Comparison of ENCODE assay signal across 19 cellular contexts in the genomic region with DNA sequence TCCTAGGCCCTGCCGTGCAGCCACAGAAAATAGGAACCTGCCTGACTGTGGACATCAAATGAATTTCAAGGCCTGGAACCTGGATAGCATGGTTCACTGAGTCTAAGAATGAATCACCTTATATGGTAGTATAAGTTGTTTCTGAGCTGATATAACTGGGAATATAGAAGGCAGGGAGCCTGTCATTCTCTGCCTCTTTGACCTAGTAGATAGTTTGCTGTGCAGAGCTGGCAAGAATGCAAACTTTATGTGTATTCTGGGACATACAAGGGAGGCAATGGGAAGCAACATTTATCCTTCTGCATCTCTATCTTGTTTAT. TPM values are rescaled to one million over a fixed set of nuclear protein-coding genes. Genes with fewer than 3 reads are reported as not detected.
DNase-seq lines count a peak whose midpoint lies in the region; ATAC-seq, FAIRE-seq and TF ChIP-seq lines count a peak whose summit lies in the region.
"Had no signal": no experiment of that assay in that cellular context is flagged by ENCODE, and none has a peak within 500 bp of the region (broad histone marks: within the 10 kb centered on the region; RNA-seq: fewer than 3 reads in every experiment).

No MANE protein-coding gene starts in this region.

- WGBS in hepatocyte (ENCODE audit: low lambda C conversion rate, missing lambda C conversion rate), result 37% methylated on average over 1 of the region's 1 CpG
- 69 to 87% methylated on average over 1 of the region's 1 CpG for WGBS in sigmoid colon, 2 donors

- DNase-seq in KBM-7 (peak; percentile 38), astrocyte of the cerebellum (ENCODE audit: low read depth) (peak; percentile 70), hepatocyte (ENCODE audit: low spot score) (no peak), sigmoid colon (no peak), occipital lobe (lab: John Stamatoyannopoulos, UW) (no peak), urothelium cell line (ENCODE audit: low spot score) (no peak), cardiac septum (ENCODE audit: low spot score) (no peak)
- DNase-seq: activated naive CD8-positive, alpha-beta T cell treated with anti-CD3 and anti-CD28 coated beads, Interleukin-2, amount 10 ng/mL, durations not matched to agents 7 days and 5 days; Calu3; central memory CD4-positive, alpha-beta T cell; naive B cell; NCI-H1092 treated with DMSO at 0.1 percent for 48 hours; NCI-H524 treated with DMSO at 0.1 percent for 48 hours; SHP77 had no signal

- H4K20me1 ChIP-seq in hepatocyte (ENCODE audit: insufficient read depth, poor library complexity, severe bottlenecking), result no peaks in the 10 kb centered on the region

- no peak overlapping the region for H2AFZ ChIP-seq in hepatocyte
- H2AFZ ChIP-seq: GM23338 had no signal

- no peak for TF ChIP-seq POLR2A in sigmoid colon (IDR thresholded peaks at IDR 0.05)

- H3K9me3 ChIP-seq in hepatocyte (ENCODE audit: low read depth), result no peaks in the 10 kb centered on the region
- H3K9me3 ChIP-seq in sigmoid colon, result no peaks in the 10 kb centered on the region
- H3K9me3 ChIP-seq: esophagus muscularis mucosa had no signal

- in situ Hi-C loops in KBM-7 (cut with MboI; ENCODE audit: low pct_unique_long_range_greater_than_20kb, low sequenced_read_pairs), result no loop called here
- in situ Hi-C loops in astrocyte of the cerebellum (cut with HindIII; ENCODE audit: low sequenced_read_pairs), result no loop called here

- TF ChIP-seq CTCF in astrocyte of the cerebellum (IDR thresholded peaks at IDR 0.05; ENCODE audit: low read depth, low read length, missing control alignments), result no peak
- TF ChIP-seq CTCF in hepatocyte (IDR thresholded peaks at IDR 0.05; ENCODE audit: poor library complexity), result no peak
- no peak for TF ChIP-seq CTCF in sigmoid colon (IDR thresholded peaks at IDR 0.05)

- H3K27me3 ChIP-seq in hepatocyte (no peaks in the 10 kb centered on the region), sigmoid colon (no peaks in the 10 kb centered on the region)
- H3K27me3 ChIP-seq: esophagus muscularis mucosa had no signal

- H3K27ac ChIP-seq in hepatocyte (peak overlapping the region; percentile 60), sigmoid colon (peak overlapping the region in 3 of 4 donors; percentile 59 to 71 (median 60))
- H3K27ac ChIP-seq: KMS-11 had no signal

- intact Hi-C loops in sigmoid colon (cut with DNase I) (no loop called here), cardiac septum (cut with DNase I) (no loop called here)

- H3K4me1 ChIP-seq in hepatocyte (ENCODE audit: insufficient read depth) (no peaks in the 10 kb centered on the region), sigmoid colon (peaks cover 0 to 16% (median 7%) of the 10 kb centered on the region in 4 donors)

- H3K36me3 ChIP-seq in hepatocyte (replicated peaks; ENCODE audit: insufficient read depth, low read depth) (no peaks in the 10 kb centered on the region), sigmoid colon (no peaks in the 10 kb centered on the region)
- H3K36me3 ChIP-seq: esophagus muscularis mucosa had no signal

- ATAC-seq in GM19455 (IDR thresholded peaks at IDR 0.05; ENCODE audit: unreplicated experiment), result no peak
- ATAC-seq: GM23338 had no signal

- H3K4me3 ChIP-seq in astrocyte of the cerebellum (ENCODE audit: low read depth, low read length), result no peak overlapping the region
- H3K4me3 ChIP-seq in hepatocyte, result no peak overlapping the region
- H3K4me3 ChIP-seq in sigmoid colon, result no peak overlapping the region
- H3K4me3 ChIP-seq: esophagus muscularis mucosa, GM23338, lung had no signal

- H3K9me2 ChIP-seq in hepatocyte (replicated peaks; ENCODE audit: insufficient read depth), result no peaks in the 10 kb centered on the region

- no peak overlapping the region for H3K4me2 ChIP-seq in hepatocyte
- H3K4me2 ChIP-seq: GM23338, KMS-11 had no signal

- no peak for FAIRE-seq in urothelium cell line (lab: Jason Lieb, UNC)

- H3K79me2 ChIP-seq in hepatocyte, result no peaks in the 10 kb centered on the region

- TF ChIP-seq EP300 in sigmoid colon (IDR thresholded peaks at IDR 0.05), result no peak

RNA-seq across cellular contexts. Expression of a gene that starts 22.2 kb away (rescaled TPM):
- total RNA-seq in hepatocyte, result 112 and 143 TPM in 2 replicates
- 176 and 181 TPM in 2 replicates for polyA plus RNA-seq in hepatocyte
- total RNA-seq in sigmoid colon, result 100 to 1,000 TPM in 1 of 4 donors, 10 to 100 TPM in 3; 68.1 to 126 (median 87.8) TPM
- 10 to 100 TPM; 55.0 to 71.7 (median 56.5) TPM for polyA plus RNA-seq in sigmoid colon
- total RNA-seq in occipital lobe, result 88.1 TPM
- total RNA-seq in cardiac septum, result 61.8 TPM

RNA-seq across cellular contexts. Expression of a gene that starts 42.8 kb away (rescaled TPM):
- total RNA-seq in hepatocyte (12.9 and 16.1 TPM in 2 replicates), sigmoid colon (10 to 100 TPM; 59.5 to 66.0 (median 64.4) TPM), occipital lobe (175 TPM), cardiac septum (9.0 TPM)
- polyA plus RNA-seq in hepatocyte (5.8 and 6.9 TPM in 2 replicates), sigmoid colon (1 to 10 TPM; 4.1 to 4.8 (median 4.6) TPM)

RNA-seq across cellular contexts. Expression of a gene that starts 48.3 kb away (rescaled TPM):
- total RNA-seq in hepatocyte (45.9 and 61.0 TPM in 2 replicates), sigmoid colon (100 to 1,000 TPM in 2 of 4 donors, 10 to 100 TPM in 2; 51.5 to 337 (median 86.9) TPM), occipital lobe (37.1 TPM), cardiac septum (61.5 TPM)
- polyA plus RNA-seq in hepatocyte (55.4 and 60.7 TPM in 2 replicates), sigmoid colon (10 to 100 TPM; 47.8 to 83.5 (median 74.9) TPM)

RNA-seq across cellular contexts. Expression of a gene that starts 50.8 kb away (rescaled TPM):
- 40.4 and 49.2 TPM in 2 replicates for total RNA-seq in hepatocyte
- 10.1 and 10.2 TPM in 2 replicates for polyA plus RNA-seq in hepatocyte
- 100 to 1,000 TPM in 1 of 4 donors, 10 to 100 TPM in 3; 63.3 to 101 (median 76.8) TPM for total RNA-seq in sigmoid colon
- 10 to 100 TPM in 1 of 3 donors, 1 to 10 TPM in 2; 4.2 to 10.3 (median 4.8) TPM for polyA plus RNA-seq in sigmoid colon
- total RNA-seq in occipital lobe, result 135 TPM
- total RNA-seq in cardiac septum, result 87.5 TPM

Comparison
In these comparisons a context has a peak if more than half of its experiments do, and no peak if none do; other contexts are left out.
1. DNase-seq: peak in KBM-7 (single experiment) and astrocyte of the cerebellum (single experiment); none in hepatocyte (single experiment), sigmoid colon (single experiment), occipital lobe (single experiment), urothelium cell line (single experiment) and cardiac septum (single experiment).